Comparison of ENCODE assay signal across 1 cellular context in the genomic region with DNA sequence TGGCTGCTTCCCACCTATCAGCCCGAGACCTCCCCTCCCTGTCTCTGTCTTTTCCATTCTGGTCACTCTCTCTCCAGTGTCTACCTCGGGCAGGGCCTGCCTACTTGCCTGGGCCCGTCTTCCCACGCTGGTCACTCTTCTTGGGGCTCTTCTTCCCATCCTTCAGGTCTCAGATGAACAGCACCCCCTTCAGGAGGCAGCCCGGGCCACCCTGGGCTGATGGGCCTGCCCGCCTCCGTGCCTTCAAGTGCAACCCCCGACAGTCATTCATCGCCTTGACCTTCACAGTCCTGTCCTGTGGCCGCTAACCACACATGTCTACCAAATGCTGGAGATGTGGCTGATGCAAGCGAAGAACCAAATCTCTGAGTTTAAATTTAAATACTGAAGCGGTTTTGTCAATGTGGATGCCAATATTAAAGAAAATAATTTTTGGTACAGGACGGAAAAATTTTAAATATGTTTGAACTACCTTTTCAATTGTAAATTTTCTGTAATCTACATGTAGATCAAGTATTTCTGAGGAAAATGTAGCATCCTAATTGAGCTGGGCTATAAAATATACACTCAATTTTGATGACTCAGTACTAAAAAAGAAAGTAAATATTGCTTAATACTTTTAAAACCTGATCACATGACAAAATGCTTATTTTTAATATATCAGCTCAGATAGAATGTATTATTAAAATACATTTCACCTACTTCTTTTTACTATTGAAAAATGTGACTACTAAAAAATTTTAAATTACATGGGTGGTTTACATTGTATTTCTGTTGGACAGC.
TF ChIP-seq lines count a peak whose summit lies in the region.

No MANE protein-coding gene starts in this region.

TF ChIP-seq in K562, 482 proteins besides CTCF, POLR2A, EP300 and RAD21:
- no peak for TF ChIP-seq ZNF274 (IDR thresholded peaks at IDR 0.05; ENCODE audit: borderline replicate concordance, low read depth, low read length)
- TF ChIP-seq, protein P1, sequence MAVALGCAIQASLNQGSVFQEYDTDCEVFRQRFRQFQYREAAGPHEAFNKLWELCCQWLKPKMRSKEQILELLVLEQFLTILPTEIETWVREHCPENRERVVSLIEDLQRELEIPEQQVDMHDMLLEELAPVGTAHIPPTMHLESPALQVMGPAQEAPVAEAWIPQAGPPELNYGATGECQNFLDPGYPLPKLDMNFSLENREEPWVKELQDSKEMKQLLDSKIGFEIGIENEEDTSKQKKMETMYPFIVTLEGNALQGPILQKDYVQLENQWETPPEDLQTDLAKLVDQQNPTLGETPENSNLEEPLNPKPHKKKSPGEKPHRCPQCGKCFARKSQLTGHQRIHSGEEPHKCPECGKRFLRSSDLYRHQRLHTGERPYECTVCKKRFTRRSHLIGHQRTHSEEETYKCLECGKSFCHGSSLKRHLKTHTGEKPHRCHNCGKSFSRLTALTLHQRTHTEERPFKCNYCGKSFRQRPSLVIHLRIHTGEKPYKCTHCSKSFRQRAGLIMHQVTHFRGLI (CRISPR knock-in tag; IDR thresholded peaks at IDR 0.05), result no peak
- no peak for TF ChIP-seq HNRNPK (IDR thresholded peaks at IDR 0.05; ENCODE audit: low read depth, low read length, poor library complexity, severe bottlenecking)
- peak; percentile 80 for TF ChIP-seq ZNF316 (IDR thresholded peaks at IDR 0.05)
- TF ChIP-seq, protein P2, sequence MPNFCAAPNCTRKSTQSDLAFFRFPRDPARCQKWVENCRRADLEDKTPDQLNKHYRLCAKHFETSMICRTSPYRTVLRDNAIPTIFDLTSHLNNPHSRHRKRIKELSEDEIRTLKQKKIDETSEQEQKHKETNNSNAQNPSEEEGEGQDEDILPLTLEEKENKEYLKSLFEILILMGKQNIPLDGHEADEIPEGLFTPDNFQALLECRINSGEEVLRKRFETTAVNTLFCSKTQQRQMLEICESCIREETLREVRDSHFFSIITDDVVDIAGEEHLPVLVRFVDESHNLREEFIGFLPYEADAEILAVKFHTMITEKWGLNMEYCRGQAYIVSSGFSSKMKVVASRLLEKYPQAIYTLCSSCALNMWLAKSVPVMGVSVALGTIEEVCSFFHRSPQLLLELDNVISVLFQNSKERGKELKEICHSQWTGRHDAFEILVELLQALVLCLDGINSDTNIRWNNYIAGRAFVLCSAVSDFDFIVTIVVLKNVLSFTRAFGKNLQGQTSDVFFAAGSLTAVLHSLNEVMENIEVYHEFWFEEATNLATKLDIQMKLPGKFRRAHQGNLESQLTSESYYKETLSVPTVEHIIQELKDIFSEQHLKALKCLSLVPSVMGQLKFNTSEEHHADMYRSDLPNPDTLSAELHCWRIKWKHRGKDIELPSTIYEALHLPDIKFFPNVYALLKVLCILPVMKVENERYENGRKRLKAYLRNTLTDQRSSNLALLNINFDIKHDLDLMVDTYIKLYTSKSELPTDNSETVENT (CRISPR knock-in tag; IDR thresholded peaks at IDR 0.05), result no peak
- no peak for TF ChIP-seq ZNF224 (CRISPR knock-in tag; IDR thresholded peaks at IDR 0.05)
- peak; percentile 36; the same call in 1 of the 2 replicates for TF ChIP-seq MAFG (tag; conservative IDR thresholded peaks at IDR 0.05)
- TF ChIP-seq TCF3 (CRISPR knock-in tag; IDR thresholded peaks at IDR 0.05), result no peak
- TF ChIP-seq ZNF197 (CRISPR knock-in tag; IDR thresholded peaks at IDR 0.05; ENCODE audit: low read depth), result no peak
- no peak for TF ChIP-seq HIVEP1 (CRISPR knock-in tag; IDR thresholded peaks at IDR 0.05)
- no peak for TF ChIP-seq CEBPG (CRISPR knock-in tag; IDR thresholded peaks at IDR 0.05)
- TF ChIP-seq CEBPG (tag; conservative IDR thresholded peaks at IDR 0.05 in 1 of 2, IDR thresholded peaks at IDR 0.05 in 1 of 2), result peak; percentile 8 to 39; a peak in 1 of 4 replicates
- TF ChIP-seq C11orf30 (IDR thresholded peaks at IDR 0.05; ENCODE audit: low read depth), result peak; percentile 67; the same call in 1 of the 2 replicates
- TF ChIP-seq, protein P3, sequence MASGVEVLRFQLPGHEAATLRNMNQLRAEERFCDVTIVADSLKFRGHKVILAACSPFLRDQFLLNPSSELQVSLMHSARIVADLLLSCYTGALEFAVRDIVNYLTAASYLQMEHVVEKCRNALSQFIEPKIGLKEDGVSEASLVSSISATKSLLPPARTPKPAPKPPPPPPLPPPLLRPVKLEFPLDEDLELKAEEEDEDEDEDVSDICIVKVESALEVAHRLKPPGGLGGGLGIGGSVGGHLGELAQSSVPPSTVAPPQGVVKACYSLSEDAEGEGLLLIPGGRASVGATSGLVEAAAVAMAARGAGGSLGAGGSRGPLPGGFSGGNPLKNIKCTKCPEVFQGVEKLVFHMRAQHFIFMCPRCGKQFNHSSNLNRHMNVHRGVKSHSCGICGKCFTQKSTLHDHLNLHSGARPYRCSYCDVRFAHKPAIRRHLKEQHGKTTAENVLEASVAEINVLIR (CRISPR knock-in tag; IDR thresholded peaks at IDR 0.05), result no peak
- TF ChIP-seq, protein P4, sequence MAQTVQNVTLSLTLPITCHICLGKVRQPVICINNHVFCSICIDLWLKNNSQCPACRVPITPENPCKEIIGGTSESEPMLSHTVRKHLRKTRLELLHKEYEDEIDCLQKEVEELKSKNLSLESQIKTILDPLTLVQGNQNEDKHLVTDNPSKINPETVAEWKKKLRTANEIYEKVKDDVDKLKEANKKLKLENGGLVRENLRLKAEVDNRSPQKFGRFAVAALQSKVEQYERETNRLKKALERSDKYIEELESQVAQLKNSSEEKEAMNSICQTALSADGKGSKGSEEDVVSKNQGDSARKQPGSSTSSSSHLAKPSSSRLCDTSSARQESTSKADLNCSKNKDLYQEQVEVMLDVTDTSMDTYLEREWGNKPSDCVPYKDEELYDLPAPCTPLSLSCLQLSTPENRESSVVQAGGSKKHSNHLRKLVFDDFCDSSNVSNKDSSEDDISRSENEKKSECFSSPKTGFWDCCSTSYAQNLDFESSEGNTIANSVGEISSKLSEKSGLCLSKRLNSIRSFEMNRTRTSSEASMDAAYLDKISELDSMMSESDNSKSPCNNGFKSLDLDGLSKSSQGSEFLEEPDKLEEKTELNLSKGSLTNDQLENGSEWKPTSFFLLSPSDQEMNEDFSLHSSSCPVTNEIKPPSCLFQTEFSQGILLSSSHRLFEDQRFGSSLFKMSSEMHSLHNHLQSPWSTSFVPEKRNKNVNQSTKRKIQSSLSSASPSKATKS (CRISPR knock-in tag; IDR thresholded peaks at IDR 0.05), result no peak
- no peak for TF ChIP-seq ZFP36 (IDR thresholded peaks at IDR 0.05; ENCODE audit: low read depth, low read length, partially characterized antibody)
- TF ChIP-seq FOS (IDR thresholded peaks at IDR 0.05; ENCODE audit: extremely low read depth, insufficient read length), result no peak
- TF ChIP-seq ETV5 (CRISPR knock-in tag; IDR thresholded peaks at IDR 0.05; ENCODE audit: low read depth), result no peak
- TF ChIP-seq MAFF (IDR thresholded peaks at IDR 0.05; ENCODE audit: low read length), result peak; percentile 44; the same call in 1 of the 2 replicates
- TF ChIP-seq, protein P5, sequence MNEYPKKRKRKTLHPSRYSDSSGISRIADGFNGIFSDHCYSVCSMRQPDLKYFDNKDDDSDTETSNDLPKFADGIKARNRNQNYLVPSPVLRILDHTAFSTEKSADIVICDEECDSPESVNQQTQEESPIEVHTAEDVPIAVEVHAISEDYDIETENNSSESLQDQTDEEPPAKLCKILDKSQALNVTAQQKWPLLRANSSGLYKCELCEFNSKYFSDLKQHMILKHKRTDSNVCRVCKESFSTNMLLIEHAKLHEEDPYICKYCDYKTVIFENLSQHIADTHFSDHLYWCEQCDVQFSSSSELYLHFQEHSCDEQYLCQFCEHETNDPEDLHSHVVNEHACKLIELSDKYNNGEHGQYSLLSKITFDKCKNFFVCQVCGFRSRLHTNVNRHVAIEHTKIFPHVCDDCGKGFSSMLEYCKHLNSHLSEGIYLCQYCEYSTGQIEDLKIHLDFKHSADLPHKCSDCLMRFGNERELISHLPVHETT (CRISPR knock-in tag; conservative IDR thresholded peaks at IDR 0.05 in 1 of 2, IDR thresholded peaks at IDR 0.05 in 1 of 2), result no peak
- no peak for TF ChIP-seq ZNF311 (CRISPR knock-in tag; IDR thresholded peaks at IDR 0.05)
- TF ChIP-seq CTBP1 (IDR thresholded peaks at IDR 0.05; ENCODE audit: borderline replicate concordance), result no peak
- TF ChIP-seq MAFK (IDR thresholded peaks at IDR 0.05; ENCODE audit: low read length), result peak; percentile 30; the same call in 1 of the 2 replicates
TF ChIP-seq in K562: peak in this region for 6.
